ENCODE assay signal across 8 cellular contexts in genomic region chr9:112332674-112332976, GRCh38. TPM values are rescaled to one million over a fixed set of nuclear protein-coding genes. Genes with fewer than 3 reads are reported as not detected.
DNase-seq lines count a peak whose midpoint lies in the region; ATAC-seq and TF ChIP-seq lines count a peak whose summit lies in the region.

No MANE protein-coding gene starts in this region.

- H3K4me2 ChIP-seq in SK-N-SH: peak overlapping the region; percentile 91

- H3K27me3 Mint-ChIP-seq in activated CD8-positive, alpha-beta T cell treated with anti-CD3 and anti-CD28 coated beads, Interleukin-2, amount 10 ng/mL, durations not matched to agents 7 days and 5 days (ENCODE audit: low read depth): peaks cover 2% of the 10 kb centered on the region

- peaks cover 52% of the 10 kb centered on the region for H3K79me2 ChIP-seq in SK-N-SH (ENCODE audit: insufficient read depth)

- H3K9me3 ChIP-seq in SK-N-SH: no peaks in the 10 kb centered on the region
- no peaks in the 10 kb centered on the region for H3K9me3 ChIP-seq in iPS-18c (ENCODE audit: control insufficient read depth, insufficient read depth, low read length)

- H3K9ac ChIP-seq in SK-N-SH: peak overlapping the region; percentile 97

- peak overlapping the region; percentile 93 to 99 for H3K4me3 ChIP-seq in SK-N-SH (ENCODE audit: low read depth in 2 of 2, low read length in 1 of 2)
- peak overlapping the region; percentile 99 for H3K4me3 ChIP-seq in iPS-18c (ENCODE audit: insufficient read depth, low read depth, low read length)

- peak overlapping the region; percentile 95 to 96 for H3K27ac ChIP-seq in SK-N-SH (ENCODE audit: low read depth in 2 of 2, low read length in 1 of 2)
- H3K27ac ChIP-seq in substantia nigra (ENCODE audit: low read depth, low read length, poor library complexity, severe bottlenecking): peak overlapping the region; percentile 83

- TF ChIP-seq EP300 in SK-N-SH (IDR thresholded peaks at IDR 0.05; ENCODE audit: borderline replicate concordance in 1 of 2, low read depth in 1 of 2, low read length in 1 of 2): no peak

- H3K4me1 ChIP-seq in SK-N-SH (ENCODE audit: control insufficient read depth in 1 of 2, insufficient read depth in 2 of 2, low read depth in 1 of 2, low read length in 1 of 2): peaks cover 3 to 19% of the 10 kb centered on the region in 2 experiments; a peak in 3 of 4 replicates

- peak overlapping the region; percentile 93 for H3K4me3 Mint-ChIP-seq in activated CD8-positive, alpha-beta T cell treated with anti-CD3 and anti-CD28 coated beads, Interleukin-2, amount 10 ng/mL, durations not matched to agents 7 days and 5 days

- no peaks in the 10 kb centered on the region for H3K9me3 Mint-ChIP-seq in activated CD8-positive, alpha-beta T cell treated with anti-CD3 and anti-CD28 coated beads, Interleukin-2, amount 10 ng/mL, durations not matched to agents 7 days and 5 days (ENCODE audit: insufficient read depth)

- H3K9me2 ChIP-seq in SK-N-SH: no peaks in the 10 kb centered on the region

- peak overlapping the region; percentile 91 for H3K27ac Mint-ChIP-seq in activated CD8-positive, alpha-beta T cell treated with anti-CD3 and anti-CD28 coated beads, Interleukin-2, amount 10 ng/mL, durations not matched to agents 7 days and 5 days

- CTCF ChIA-PET in SK-N-SH (lab: Yijun Ruan, JAX): interaction anchor here (0.8 to 5.2 kb wide), 7 partner anchors 14 to 373 kb away, joined by 3 to 46 read pairs (median 3); partner anchors contain the start of gene KIAA1958
- CTCF ChIA-PET in activated CD8-positive, alpha-beta T cell treated with anti-CD3 and anti-CD28 coated beads, Interleukin-2, amount 10 ng/mL, durations not matched to agents 7 days and 5 days (lab: Charles Lee): interaction anchor here (1.1 to 2.5 kb wide), 12 partner anchors 10 to 244 kb away, joined by 3 to 9 read pairs (median 4); partner anchors contain the start of gene HSDL2

- peaks cover 47% of the 10 kb centered on the region for H3K4me1 Mint-ChIP-seq in activated CD8-positive, alpha-beta T cell treated with anti-CD3 and anti-CD28 coated beads, Interleukin-2, amount 10 ng/mL, durations not matched to agents 7 days and 5 days (ENCODE audit: low read depth)

- H3K27me3 ChIP-seq in SK-N-SH (ENCODE audit: insufficient read depth): no peaks in the 10 kb centered on the region

- peak; percentile 36 for TF ChIP-seq CTCF in SK-N-SH (IDR thresholded peaks at IDR 0.05)

- WGBS in SK-N-SH (ENCODE audit: low lambda C conversion rate): under 1% methylated on average over 19 of the region's 19 CpGs

- POLR2A ChIA-PET in SK-N-SH (lab: Yijun Ruan, JAX): interaction anchor here (0.8 to 1.0 kb wide), 2 partner anchors 107 to 383 kb away, joined by 3 read pairs; no protein-coding TSS in a partner anchor
- POLR2A ChIA-PET in activated CD8-positive, alpha-beta T cell treated with anti-CD3 and anti-CD28 coated beads, Interleukin-2, amount 10 ng/mL, durations not matched to agents 7 days and 5 days (lab: Charles Lee): interaction anchor here (1.1 to 3.9 kb wide), 6 partner anchors 16 to 239 kb away, joined by 4 to 33 read pairs (median 16); partner anchors contain the start of genes HSDL2 and SUSD1

- H3K36me3 ChIP-seq in SK-N-SH (replicated peaks in 1 of 2; ENCODE audit: control insufficient read depth in 1 of 2, insufficient read depth in 2 of 2, low read length in 1 of 2): peaks cover 0 to 7% of the 10 kb centered on the region in 2 experiments

- DNase-seq in SK-N-SH (no peak), substantia nigra (lab: John Stamatoyannopoulos, UW) (peak in 1 of 49 donors; percentile 29), DMS153 (lab: John Stamatoyannopoulos, UW) (no peak)
- DNase-seq in activated CD8-positive, alpha-beta T cell treated with anti-CD3 and anti-CD28 coated beads, Interleukin-2, amount 10 ng/mL, durations not matched to agents 7 days and 5 days: no peak
- no peak for DNase-seq in stimulated activated CD4-positive, alpha-beta T cell treated with anti-CD3 and anti-CD28 coated beads, Interleukin-12 subunit alpha, Interleukin-12 subunit beta, amount 100 ng/mL, for 4 hours

- H3F3A ChIP-seq in SK-N-SH (replicated peaks; ENCODE audit: insufficient read depth): peaks cover 22% of the 10 kb centered on the region

- peaks cover 45% of the 10 kb centered on the region for H4K20me1 ChIP-seq in SK-N-SH (ENCODE audit: insufficient read depth)

- peak overlapping the region; percentile 78 for H2AFZ ChIP-seq in SK-N-SH (ENCODE audit: low read depth)

- H3K36me3 Mint-ChIP-seq in activated CD8-positive, alpha-beta T cell treated with anti-CD3 and anti-CD28 coated beads, Interleukin-2, amount 10 ng/mL, durations not matched to agents 7 days and 5 days (ENCODE audit: low read depth): peaks cover 23% of the 10 kb centered on the region

- TF ChIP-seq RAD21 in SK-N-SH (IDR thresholded peaks at IDR 0.05; ENCODE audit: low read length): no peak

- ATAC-seq in SK-N-SH treated with all-trans-retinoic acid at 6 μM for 48 hours (no peak), GM21737 (IDR thresholded peaks at IDR 0.05; ENCODE audit: unreplicated experiment) (no peak)
- no peak for ATAC-seq in activated CD8-positive, alpha-beta T cell treated with anti-CD3 and anti-CD28 coated beads, Interleukin-2, amount 10 ng/mL, durations not matched to agents 7 days and 5 days

TF ChIP-seq in SK-N-SH, 30 proteins besides CTCF, POLR2A, EP300 and RAD21:
- TF ChIP-seq SIN3A (IDR thresholded peaks at IDR 0.05; ENCODE audit: borderline replicate concordance, low read depth, low read length): no peak
- TF ChIP-seq MEF2A (IDR thresholded peaks at IDR 0.05; ENCODE audit: borderline replicate concordance, low read depth): no peak
- TF ChIP-seq MXI1 (IDR thresholded peaks at IDR 0.05; ENCODE audit: low read depth, low read length): peak; percentile 80; the same call in 1 of the 2 replicates
- no peak for TF ChIP-seq RFX5 (IDR thresholded peaks at IDR 0.05; ENCODE audit: low read length)

TF ChIP-seq in SK-N-SH treated with all-trans-retinoic acid at 6 μM for 48 hours, 23 proteins besides CTCF, POLR2A, EP300 and RAD21:
- no peak for TF ChIP-seq ZNF565 (CRISPR knock-in tag; conservative IDR thresholded peaks at IDR 0.05; ENCODE audit: low read depth)
- TF ChIP-seq OSR1 (CRISPR knock-in tag; IDR thresholded peaks at IDR 0.05): no peak
- no peak for TF ChIP-seq RARB (CRISPR knock-in tag; IDR thresholded peaks at IDR 0.05)

RNA-seq across cellular contexts. Expression of gene PTBP3, which starts 0.8 kb away (rescaled TPM):
- polyA plus RNA-seq in SK-N-SH (2012; rRNA removed): 6.1 and 7.5 TPM in 2 replicates
- 8.5 and 8.7 TPM in 2 replicates for polyA plus RNA-seq in SK-N-SH (2012; cell fraction: cytosol; rRNA removed)
- polyA plus RNA-seq in SK-N-SH (2012; cell fraction: nucleus; rRNA removed): 11.6 and 33.9 TPM in 2 replicates
- 100 to 1,000 TPM; 156 to 176 TPM for total RNA-seq in activated CD8-positive, alpha-beta T cell treated with anti-CD3 and anti-CD28 coated beads, Interleukin-2, amount 10 ng/mL, durations not matched to agents 7 days and 5 days

RNA-seq across cellular contexts. Expression of gene HSDL2, which starts 47.3 kb away (rescaled TPM):
- 14.4 and 22.9 TPM in 2 replicates for polyA plus RNA-seq in SK-N-SH (2012; rRNA removed)
- polyA plus RNA-seq in SK-N-SH (2012; cell fraction: cytosol; rRNA removed): 26.0 and 26.7 TPM in 2 replicates
- polyA plus RNA-seq in SK-N-SH (2012; cell fraction: nucleus; rRNA removed): 7.3 and 13.8 TPM in 2 replicates
- 10 to 100 TPM; 28.9 to 29.8 TPM for total RNA-seq in activated CD8-positive, alpha-beta T cell treated with anti-CD3 and anti-CD28 coated beads, Interleukin-2, amount 10 ng/mL, durations not matched to agents 7 days and 5 days
